13 cellular contexts compared by ENCODE assay signal in genomic region chr16:78184554-78185183, GRCh38.
DNase-seq lines count a peak whose midpoint lies in the region; ATAC-seq and TF ChIP-seq lines count a peak whose summit lies in the region.
"Had no signal": no experiment of that assay in that cellular context is flagged by ENCODE, and none has a peak within 500 bp of the region (broad histone marks: within the 10 kb centered on the region; RNA-seq: fewer than 3 reads in every experiment).

No MANE protein-coding gene starts in this region.

- POLR2A ChIA-PET in CD4-positive, alpha-beta T cell (lab: Charles Lee): no interaction called here

- peaks cover 4% of the 10 kb centered on the region for H3K4me1 ChIP-seq in adipocyte (ENCODE audit: control insufficient read depth, insufficient read depth, low read length)
- H3K4me1 ChIP-seq in body of pancreas: no peaks in the 10 kb centered on the region

- H3K9me3 ChIP-seq in adipocyte (ENCODE audit: control insufficient read depth, low read length) (no peaks in the 10 kb centered on the region), body of pancreas (no peaks in the 10 kb centered on the region)
- no peaks in the 10 kb centered on the region for H3K9me3 ChIP-seq in CD4-positive, alpha-beta T cell (ENCODE audit: control insufficient read depth, low read length)
- H3K9me3 ChIP-seq: Caco-2 had no signal

- CTCF ChIA-PET in CD4-positive, alpha-beta T cell (lab: Charles Lee): no interaction called here

- DNase-seq in M059J (ENCODE audit: low read depth): peak; percentile 44
- peak; percentile 69 for DNase-seq in adipocyte (ENCODE audit: low read depth)
- peak; percentile 69 for DNase-seq in left kidney (ENCODE audit: low read depth, low spot score)
- DNase-seq in CD4-positive, alpha-beta T cell: no peak
- no peak for DNase-seq in body of pancreas
- DNase-seq: activated CD4-positive, alpha-beta T cell treated with anti-CD3 and anti-CD28 coated beads, Interleukin-2, amount 10 ng/mL, durations not matched to agents 7 days and 5 days; activated naive CD8-positive, alpha-beta T cell treated with anti-CD3 and anti-CD28 coated beads, Interleukin-2, amount 50 U/mL, for 24 hours; RPMI8226 had no signal

- no peak for TF ChIP-seq CTCF in C4-2B (conservative IDR thresholded peaks at IDR 0.05)
- TF ChIP-seq CTCF in CD4-positive, alpha-beta T cell (IDR thresholded peaks at IDR 0.05): no peak
- TF ChIP-seq CTCF in body of pancreas (IDR thresholded peaks at IDR 0.05): no peak

- H3K36me3 ChIP-seq in adipocyte (ENCODE audit: control insufficient read depth, insufficient read depth, low read length, severe bottlenecking) (no peaks in the 10 kb centered on the region), body of pancreas (replicated peaks in 1 of 2; ENCODE audit: insufficient read depth in 1 of 2, low read depth in 2 of 2) (no peaks in the 10 kb centered on the region)

- H3K27ac ChIP-seq in C4-2B: peak overlapping the region; percentile 57; the same call in 1 of the 2 replicates
- no peak overlapping the region for H3K27ac ChIP-seq in CD4-positive, alpha-beta T cell (ENCODE audit: low read depth, low read length)
- no peak overlapping the region for H3K27ac ChIP-seq in body of pancreas

- H3K27ac Mint-ChIP-seq in CD4-positive, alpha-beta T cell: no peak overlapping the region
- H3K27ac Mint-ChIP-seq: activated CD4-positive, alpha-beta T cell treated with anti-CD3 and anti-CD28 coated beads, Interleukin-2, amount 10 ng/mL, durations not matched to agents 7 days and 5 days; activated naive CD8-positive, alpha-beta T cell treated with anti-CD3 and anti-CD28 coated beads, Interleukin-2, amount 50 U/mL, for 24 hours had no signal

- no peak for TF ChIP-seq POLR2A in body of pancreas (IDR thresholded peaks at IDR 0.05)

- no peaks in the 10 kb centered on the region for H3K4me1 Mint-ChIP-seq in CD4-positive, alpha-beta T cell (ENCODE audit: low read depth)
- H3K4me1 Mint-ChIP-seq: activated CD4-positive, alpha-beta T cell treated with anti-CD3 and anti-CD28 coated beads, Interleukin-2, amount 10 ng/mL, durations not matched to agents 7 days and 5 days; activated naive CD8-positive, alpha-beta T cell treated with anti-CD3 and anti-CD28 coated beads, Interleukin-2, amount 50 U/mL, for 24 hours had no signal

- no peaks in the 10 kb centered on the region for H3K36me3 Mint-ChIP-seq in CD4-positive, alpha-beta T cell (ENCODE audit: low read depth)

- ATAC-seq in GM21723 (IDR thresholded peaks at IDR 0.05; ENCODE audit: unreplicated experiment) (no peak), body of pancreas (no peak), GM18498 (IDR thresholded peaks at IDR 0.05; ENCODE audit: unreplicated experiment) (no peak)
- ATAC-seq in CD4-positive, alpha-beta T cell (ENCODE audit: poor library complexity): no peak
- ATAC-seq: activated naive CD8-positive, alpha-beta T cell treated with anti-CD3 and anti-CD28 coated beads, Interleukin-2, amount 50 U/mL, for 24 hours; K562 had no signal

- H3K27me3 Mint-ChIP-seq in CD4-positive, alpha-beta T cell: no peaks in the 10 kb centered on the region
- H3K27me3 Mint-ChIP-seq: activated CD4-positive, alpha-beta T cell treated with anti-CD3 and anti-CD28 coated beads, Interleukin-2, amount 10 ng/mL, durations not matched to agents 7 days and 5 days; activated naive CD8-positive, alpha-beta T cell treated with anti-CD3 and anti-CD28 coated beads, Interleukin-2, amount 50 U/mL, for 24 hours had no signal

- WGBS in body of pancreas, 2 donors: 40 to 49% methylated on average over 7 of the region's 7 CpGs

- no peak overlapping the region for H3K9ac ChIP-seq in adipocyte (ENCODE audit: low read length)

- H3K4me3 Mint-ChIP-seq in CD4-positive, alpha-beta T cell: no peak overlapping the region
- H3K4me3 Mint-ChIP-seq: activated CD4-positive, alpha-beta T cell treated with anti-CD3 and anti-CD28 coated beads, Interleukin-2, amount 10 ng/mL, durations not matched to agents 7 days and 5 days; activated naive CD8-positive, alpha-beta T cell treated with anti-CD3 and anti-CD28 coated beads, Interleukin-2, amount 50 U/mL, for 24 hours had no signal

- peak overlapping the region; percentile 63 for H3K4me3 ChIP-seq in adipocyte (ENCODE audit: low read length)
- no peak overlapping the region for H3K4me3 ChIP-seq in body of pancreas
- H3K4me3 ChIP-seq: K562 had no signal

- intact Hi-C loops in CD4-positive, alpha-beta T cell (cut with DNase I, micrococcal nuclease): no loop called here
- intact Hi-C loops in body of pancreas (cut with DNase I): no loop called here

- peaks cover 1% of the 10 kb centered on the region for H3K9me3 Mint-ChIP-seq in CD4-positive, alpha-beta T cell
- H3K9me3 Mint-ChIP-seq: activated naive CD8-positive, alpha-beta T cell treated with anti-CD3 and anti-CD28 coated beads, Interleukin-2, amount 50 U/mL, for 24 hours had no signal

- no peaks in the 10 kb centered on the region for H3K27me3 ChIP-seq in adipocyte (replicated peaks; ENCODE audit: control insufficient read depth, insufficient read depth, low read length)
- no peaks in the 10 kb centered on the region for H3K27me3 ChIP-seq in CD4-positive, alpha-beta T cell (ENCODE audit: control insufficient read depth, insufficient read depth, low read length)
- no peaks in the 10 kb centered on the region for H3K27me3 ChIP-seq in body of pancreas

Comparison
In these comparisons a context has a peak if more than half of its experiments do, and no peak if none do; other contexts are left out.
1. DNase-seq: peak in M059J (single experiment), adipocyte (single experiment) and left kidney (single experiment); none in CD4-positive, alpha-beta T cell (0 of 10) and body of pancreas (0 of 4).